ENCODE assay signal across 8 cellular contexts in genomic region chr1:203324103-203325003, GRCh38. TPM values are rescaled to one million over a fixed set of nuclear protein-coding genes. Genes with fewer than 3 reads are reported as not detected.
A peak's percentile ranks its signal among the peaks of the same experiment; 100 is the strongest.
DNase-seq lines count a peak whose midpoint lies in the region; ATAC-seq lines count a peak whose summit lies in the region.

No MANE protein-coding gene starts in this region.

- no peaks in the 10 kb centered on the region for H3K36me3 Mint-ChIP-seq in activated CD4-positive, alpha-beta memory T cell treated with anti-CD3 and anti-CD28 coated beads for 36 hours

- no peaks in the 10 kb centered on the region for H3K9me3 ChIP-seq in iPS-15b (ENCODE audit: control insufficient read depth, insufficient read depth, low read length)

- peak overlapping the region; percentile 28 for H3K4me3 ChIP-seq in iPS-15b (ENCODE audit: low read depth, low read length)

- ATAC-seq in activated CD4-positive, CD25-positive, alpha-beta regulatory T cell treated with anti-CD3 and anti-CD28 coated beads, Interleukin-2, amount 50 U/mL, for 24 hours: peak; percentile 11
- no peak for ATAC-seq in HG03520 (IDR thresholded peaks at IDR 0.05; ENCODE audit: unreplicated experiment)

- H3K27me3 ChIP-seq in iPS-15b (ENCODE audit: control insufficient read depth, insufficient read depth, low read length): peaks cover 85% of the 10 kb centered on the region

- peaks cover 43% of the 10 kb centered on the region for H3K4me1 ChIP-seq in iPS-15b (ENCODE audit: control insufficient read depth, insufficient read depth, low read length)

- peak overlapping the region; percentile 61 for H3K4me3 Mint-ChIP-seq in activated CD4-positive, alpha-beta memory T cell treated with anti-CD3 and anti-CD28 coated beads for 36 hours

- peak overlapping the region; percentile 76 for H3K27ac ChIP-seq in temporal lobe (ENCODE audit: low read depth, low read length)

- H3K27me3 Mint-ChIP-seq in activated CD4-positive, alpha-beta memory T cell treated with anti-CD3 and anti-CD28 coated beads for 36 hours: no peaks in the 10 kb centered on the region

- POLR2A ChIA-PET in activated CD4-positive, alpha-beta memory T cell treated with anti-CD3 and anti-CD28 coated beads for 36 hours (lab: Charles Lee): interaction anchor here (1.0 to 9.7 kb wide), 10 partner anchors 10 to 302 kb away, joined by 3 to 238 read pairs (median 6); partner anchors contain the start of genes ATP2B4 and BTG2

- no peaks in the 10 kb centered on the region for H3K9me3 Mint-ChIP-seq in activated CD4-positive, alpha-beta memory T cell treated with anti-CD3 and anti-CD28 coated beads for 36 hours

- H3K4me1 Mint-ChIP-seq in activated CD4-positive, alpha-beta memory T cell treated with anti-CD3 and anti-CD28 coated beads for 36 hours (ENCODE audit: low read depth): peaks cover 81% of the 10 kb centered on the region

- H3K36me3 ChIP-seq in iPS-15b (ENCODE audit: control insufficient read depth, insufficient read depth, low read length): no peaks in the 10 kb centered on the region

- no peak for DNase-seq in activated CD4-positive, CD25-positive, alpha-beta regulatory T cell treated with anti-CD3 and anti-CD28 coated beads, Interleukin-2, amount 50 U/mL, for 72 hours
- DNase-seq in activated CD4-positive, alpha-beta memory T cell treated with anti-CD3 and anti-CD28 coated beads for 36 hours: peak; percentile 74
- no peak for DNase-seq in HuH-7 (ENCODE audit: low spot score)
- DNase-seq in mucosa of gallbladder (ENCODE audit: low spot score): no peak

- H3K27ac Mint-ChIP-seq in activated CD4-positive, alpha-beta memory T cell treated with anti-CD3 and anti-CD28 coated beads for 36 hours: peak overlapping the region; percentile 80

- intact Hi-C loops in activated CD4-positive, alpha-beta memory T cell treated with anti-CD3 and anti-CD28 coated beads for 36 hours (cut with micrococcal nuclease): loop anchor here (5.0 to 10.0 kb wide), 5 partner anchors 283 to 1180 kb away; partner anchors contain the start of genes PPP1R12B, UBE2T, ZBED6 and ZC3H11A

- no peak overlapping the region for H3K9ac ChIP-seq in iPS-15b (ENCODE audit: low read depth, low read length)

- CTCF ChIA-PET in activated CD4-positive, alpha-beta memory T cell treated with anti-CD3 and anti-CD28 coated beads for 36 hours (lab: Charles Lee): interaction anchor here (0.9 to 13.2 kb wide), 9 partner anchors 14 to 350 kb away, joined by 3 to 313 read pairs (median 8); partner anchors contain the start of gene BTG2

RNA-seq across cellular contexts. Expression of gene BTG2, which starts 19.0 kb away (rescaled TPM):
- total RNA-seq in activated CD4-positive, alpha-beta memory T cell treated with anti-CD3 and anti-CD28 coated beads for 36 hours: 100 to 1,000 TPM; 150 TPM
- total RNA-seq in temporal lobe (10.1 TPM), mucosa of gallbladder (111 TPM)

RNA-seq across cellular contexts. Expression of gene FMOD, which starts 26.6 kb away (rescaled TPM):
- 1 to 10 TPM in 1 of 2 experiments, under 1 TPM in 1; 0.95 to 1.9 TPM for total RNA-seq in activated CD4-positive, alpha-beta memory T cell treated with anti-CD3 and anti-CD28 coated beads for 36 hours
- total RNA-seq in temporal lobe (2.2 TPM), mucosa of gallbladder (272 TPM)

Comparison
In these comparisons a context has a peak if more than half of its experiments do, and no peak if none do; other contexts are left out.
1. RNA of gene BTG2, which starts 19.0 kb away (total RNA-seq): 150 TPM in activated CD4-positive, alpha-beta memory T cell treated with anti-CD3 and anti-CD28 coated beads for 36 hours and 111 TPM in mucosa of gallbladder (single experiment); 10.1 TPM in temporal lobe (single experiment); every median in the first group is over 10 times any median in the second.
2. RNA of gene FMOD, which starts 26.6 kb away (total RNA-seq): 272 TPM in mucosa of gallbladder (single experiment); 2.2 TPM in temporal lobe (single experiment) and 0.95 to 1.9 TPM in activated CD4-positive, alpha-beta memory T cell treated with anti-CD3 and anti-CD28 coated beads for 36 hours; every median in the first group is over 10 times any median in the second.